ENCODE assay signal across 10 cellular contexts in genomic region chr14:100078216-100078780, GRCh38. TPM values are rescaled to one million over a fixed set of nuclear protein-coding genes. Genes with fewer than 3 reads are reported as not detected.
A peak's percentile ranks its signal among the peaks of the same experiment; 100 is the strongest.
DNase-seq lines count a peak whose midpoint lies in the region; FAIRE-seq and TF ChIP-seq lines count a peak whose summit lies in the region.
"Had no signal": no experiment of that assay in that cellular context is flagged by ENCODE, and none has a peak within 500 bp of the region (broad histone marks: within the 10 kb centered on the region; RNA-seq: fewer than 3 reads in every experiment).

No MANE protein-coding gene starts in this region.

- peak overlapping the region; percentile 44 for H3K4me3 ChIP-seq in CD8-positive, alpha-beta memory T cell (ENCODE audit: low read length)
- H3K4me3 ChIP-seq in SK-N-MC = peak overlapping the region; percentile 8; the same call in 1 of the 2 replicates
- no peak overlapping the region for H3K4me3 ChIP-seq in colonic mucosa

- H3K9ac ChIP-seq in SK-N-MC (ENCODE audit: insufficient read length) = no peak overlapping the region
- no peak overlapping the region for H3K9ac ChIP-seq in colonic mucosa (ENCODE audit: low read depth in 2 of 2, low read length in 2 of 2)

- no peak for DNase-seq in CD8-positive, alpha-beta memory T cell
- DNase-seq in SK-N-MC (ENCODE audit: low read depth, low spot score) (no peak), colonic mucosa (peak; percentile 15), osteocyte (ENCODE audit: extremely low spot score, unreplicated experiment) (peak; percentile 40), NCI-H146 treated with DMSO at 0.1 percent for 48 hours (lab: John Stamatoyannopoulos, UW; ENCODE audit: unreplicated experiment) (no peak), RPMI8226 (no peak), GM19239 (ENCODE audit: insufficient read length, low spot score) (no peak)
- DNase-seq in NK-92 treated with Interleukin-12 subunit alpha and Interleukin-12 subunit beta, amount 100 ng/mL, for 24 hours (lab: John Stamatoyannopoulos, UW) = no peak
- DNase-seq: DMS153 had no signal

- intact Hi-C loops in colonic mucosa (cut with DNase I) = no loop called here

- peaks cover 29% of the 10 kb centered on the region for H3K36me3 ChIP-seq in CD8-positive, alpha-beta memory T cell (ENCODE audit: insufficient read depth, low read length)
- H3K36me3 ChIP-seq in SK-N-MC (ENCODE audit: insufficient read depth, low read length) (no peaks in the 10 kb centered on the region), colonic mucosa (no peaks in the 10 kb centered on the region)

- H3K27me3 ChIP-seq in CD8-positive, alpha-beta memory T cell (ENCODE audit: insufficient read depth, low read length, poor library complexity, severe bottlenecking) = no peaks in the 10 kb centered on the region
- no peaks in the 10 kb centered on the region for H3K27me3 ChIP-seq in colonic mucosa

- H3K27me3 Mint-ChIP-seq in CD8-positive, alpha-beta memory T cell = no peaks in the 10 kb centered on the region
- H3K27me3 Mint-ChIP-seq in osteocyte (ENCODE audit: unreplicated experiment) = no peaks in the 10 kb centered on the region

- H3K9me3 ChIP-seq in CD8-positive, alpha-beta memory T cell (ENCODE audit: low read length) = no peaks in the 10 kb centered on the region
- H3K9me3 ChIP-seq in SK-N-MC (ENCODE audit: low read depth, low read length) = no peaks in the 10 kb centered on the region
- no peaks in the 10 kb centered on the region for H3K9me3 ChIP-seq in colonic mucosa

- TF ChIP-seq CTCF in colonic mucosa (IDR thresholded peaks at IDR 0.05) = no peak
- no peak for TF ChIP-seq CTCF in osteocyte (IDR thresholded peaks at IDR 0.05)

- peak overlapping the region; percentile 70 to 88 (median 80) for H3K4me3 Mint-ChIP-seq in CD8-positive, alpha-beta memory T cell
- H3K4me3 Mint-ChIP-seq in osteocyte (ENCODE audit: unreplicated experiment) = no peak overlapping the region

- H3K27ac Mint-ChIP-seq in CD8-positive, alpha-beta memory T cell = peak overlapping the region; percentile 85 to 98 (median 94)
- H3K27ac Mint-ChIP-seq in osteocyte (ENCODE audit: unreplicated experiment) = peak overlapping the region; percentile 93

- peaks cover 96% of the 10 kb centered on the region for H3K4me1 ChIP-seq in CD8-positive, alpha-beta memory T cell (ENCODE audit: insufficient read depth, low read length)
- no peaks in the 10 kb centered on the region for H3K4me1 ChIP-seq in colonic mucosa

- CTCF ChIA-PET in CD8-positive, alpha-beta memory T cell (lab: Charles Lee) = interaction anchor here (1.7 to 58.3 kb wide), 3 partner anchors 6 to 114 kb away, joined by 9 to 1568 read pairs (median 1568); partner anchors contain the start of gene EVL

- H3K4me1 Mint-ChIP-seq in CD8-positive, alpha-beta memory T cell = peaks cover 94 to 100% (median 99%) of the 10 kb centered on the region in 3 donors
- H3K4me1 Mint-ChIP-seq in osteocyte (ENCODE audit: unreplicated experiment) = peaks cover 77% of the 10 kb centered on the region

- no peak for FAIRE-seq in GM19239 (lab: Jason Lieb, UNC)
- FAIRE-seq: endometrium had no signal

- POLR2A ChIA-PET in CD8-positive, alpha-beta memory T cell (lab: Charles Lee) = interaction anchor here (1.3 to 10.0 kb wide), 6 partner anchors 12 to 30 kb away, joined by 5 to 274 read pairs (median 9); partner anchors contain the start of gene EVL

- no peaks in the 10 kb centered on the region for H3K9me3 Mint-ChIP-seq in CD8-positive, alpha-beta memory T cell
- no peaks in the 10 kb centered on the region for H3K9me3 Mint-ChIP-seq in osteocyte (ENCODE audit: unreplicated experiment)

- H3K27ac ChIP-seq in CD8-positive, alpha-beta memory T cell (ENCODE audit: low read depth, low read length) = peak overlapping the region; percentile 58
- H3K27ac ChIP-seq in SK-N-MC = peak overlapping the region; percentile 68; the same call in 1 of the 2 replicates
- peak overlapping the region; percentile 34 for H3K27ac ChIP-seq in colonic mucosa

- peaks cover 13 to 78% (median 20%) of the 10 kb centered on the region in 3 donors for H3K36me3 Mint-ChIP-seq in CD8-positive, alpha-beta memory T cell
- H3K36me3 Mint-ChIP-seq in osteocyte (ENCODE audit: unreplicated experiment) = no peaks in the 10 kb centered on the region

RNA-seq across cellular contexts. Expression of gene EVL, which starts 13.1 kb away (rescaled TPM):
- total RNA-seq in CD8-positive, alpha-beta memory T cell = 100 to 1,000 TPM; 218 to 228 TPM
- polyA plus RNA-seq in CD8-positive, alpha-beta memory T cell = 129 TPM
- 10 to 100 TPM; 13.7 to 15.4 TPM for total RNA-seq in colonic mucosa
- 136 and 157 TPM in 2 replicates for total RNA-seq in osteocyte

Comparison
In these comparisons a context has a peak if more than half of its experiments do, and no peak if none do; other contexts are left out.
1. DNase-seq: peak in colonic mucosa (single experiment) and osteocyte (single experiment); none in CD8-positive, alpha-beta memory T cell (0 of 5), SK-N-MC (single experiment), NCI-H146 treated with DMSO at 0.1 percent for 48 hours (single experiment), NK-92 treated with Interleukin-12 subunit alpha and Interleukin-12 subunit beta, amount 100 ng/mL, for 24 hours (single experiment), RPMI8226 (single experiment) and GM19239 (single experiment).
2. Peak in every context shown above with its lines, with median percentiles within 50 percentile points of each other: H3K27ac ChIP-seq.